Comparison of ENCODE assay signal across 7 cellular contexts in genomic region chr14:89294469-89294868, GRCh38.
DNase-seq lines count a peak whose midpoint lies in the region; ATAC-seq and TF ChIP-seq lines count a peak whose summit lies in the region.
"Not testable (repeated sequence)": the region's sequence is repeated elsewhere in the genome, so short reads cannot be mapped to it uniquely, and the experiment has no call there.

No MANE protein-coding gene starts in this region.

- peaks cover 54% of the 10 kb centered on the region for H3K4me1 Mint-ChIP-seq in central memory CD8-positive, alpha-beta T cell

- not testable (repeated sequence) for H3K4me2 ChIP-seq in DND-41 (ENCODE audit: insufficient read depth, low read length); Loucy (ENCODE audit: low read depth, low read length, poor library complexity, severe bottlenecking)

- not testable (repeated sequence) for H3K9me3 Mint-ChIP-seq in central memory CD8-positive, alpha-beta T cell

- H3K4me3 Mint-ChIP-seq in central memory CD8-positive, alpha-beta T cell = not testable (repeated sequence)

- not testable (repeated sequence) for H3K27me3 Mint-ChIP-seq in central memory CD8-positive, alpha-beta T cell

- H2AFZ ChIP-seq in DND-41 (ENCODE audit: low read depth, low read length); Loucy (ENCODE audit: low read length): not testable (repeated sequence)

- H4K20me1 ChIP-seq in DND-41 (ENCODE audit: insufficient read depth, low read length) = peaks cover 49% of the 10 kb centered on the region
- H4K20me1 ChIP-seq in Loucy (ENCODE audit: insufficient read depth, low read length, poor library complexity, severe bottlenecking) = not testable (repeated sequence)

- TF ChIP-seq CTCF in DND-41 (IDR thresholded peaks at IDR 0.05; ENCODE audit: borderline replicate concordance, extremely low read depth, low read length, poor library complexity, severe bottlenecking) (peak; percentile 28), Loucy (conservative IDR thresholded peaks at IDR 0.05; ENCODE audit: low read length) (0 out of 2 replicates have a peak, but pooled peaks have one; percentile 27), foreskin keratinocyte (conservative IDR thresholded peaks at IDR 0.05) (peak; percentile 5)

- H3K27me3 ChIP-seq in DND-41 (ENCODE audit: insufficient read depth, low read length, poor library complexity); Loucy (ENCODE audit: insufficient read depth, low read length, poor library complexity, severe bottlenecking); foreskin keratinocyte; iPS-18a (ENCODE audit: control insufficient read depth, insufficient read depth, low read length): not testable (repeated sequence)

- DNase-seq in DND-41; central memory CD8-positive, alpha-beta T cell (ENCODE audit: low spot score in 2 of 2); foreskin keratinocyte: not testable (repeated sequence)
- peak; percentile 7 for DNase-seq in SK-N-DZ (ENCODE audit: low spot score)
- DNase-seq in sciatic nerve (ENCODE audit: low spot score) = peak; percentile 1

- not testable (repeated sequence) for H3K4me1 ChIP-seq in DND-41 (ENCODE audit: insufficient read depth, low read length); Loucy (ENCODE audit: insufficient read depth, low read length, poor library complexity, severe bottlenecking); foreskin keratinocyte
- peaks cover 48% of the 10 kb centered on the region for H3K4me1 ChIP-seq in iPS-18a (ENCODE audit: control insufficient read depth, low read depth, low read length)

- H3K9me3 ChIP-seq in DND-41 (ENCODE audit: insufficient read depth, low read length, severe bottlenecking); Loucy (ENCODE audit: insufficient read depth, low read depth, low read length); iPS-18a (ENCODE audit: control insufficient read depth, low read depth, low read length): not testable (repeated sequence)

- H3K9ac ChIP-seq in DND-41 (ENCODE audit: low read depth, low read length); Loucy (ENCODE audit: low read depth, low read length, poor library complexity, severe bottlenecking); iPS-18a (ENCODE audit: low read length): not testable (repeated sequence)

- H3F3A ChIP-seq in Loucy (ENCODE audit: low read depth) = not testable (repeated sequence)

- intact Hi-C loops in sciatic nerve (cut with DNase I) = not testable (repeated sequence)

- H3K79me2 ChIP-seq in DND-41 (ENCODE audit: insufficient read depth, low read length) (peaks cover 83% of the 10 kb centered on the region), Loucy (ENCODE audit: insufficient read depth, low read length) (peaks cover 60% of the 10 kb centered on the region; the same call in 1 of the 2 replicates)

- H3K36me3 ChIP-seq in DND-41 (ENCODE audit: insufficient read depth, low read length) (peaks cover 31% of the 10 kb centered on the region), Loucy (ENCODE audit: insufficient read depth, low read length) (peaks cover 38% of the 10 kb centered on the region; the same call in 1 of the 2 replicates), iPS-18a (ENCODE audit: control insufficient read depth, low read depth, low read length) (peaks cover 12% of the 10 kb centered on the region)

- not testable (repeated sequence) for H3K36me3 Mint-ChIP-seq in central memory CD8-positive, alpha-beta T cell (ENCODE audit: insufficient read depth)

- not testable (repeated sequence) for H3K4me3 ChIP-seq in DND-41 (ENCODE audit: low read depth in 1 of 2, low read length in 2 of 2); Loucy (ENCODE audit: low read length, poor library complexity, severe bottlenecking); iPS-18a (ENCODE audit: low read length)

- ATAC-seq in DND-41 (ENCODE audit: insufficient read depth, low read depth); central memory CD8-positive, alpha-beta T cell (replicated peaks; ENCODE audit: extremely low read depth, poor library complexity, severe bottlenecking); foreskin keratinocyte; sciatic nerve: not testable (repeated sequence)

- H3K27ac ChIP-seq in DND-41 (ENCODE audit: low read length); foreskin keratinocyte: not testable (repeated sequence)
- peak overlapping the region; percentile 71 for H3K27ac ChIP-seq in iPS-18a (ENCODE audit: low read length)

- H3K9me2 ChIP-seq in Loucy (replicated peaks; ENCODE audit: low read depth, low read length) = not testable (repeated sequence)

- peak overlapping the region; percentile 40 for H3K27ac Mint-ChIP-seq in central memory CD8-positive, alpha-beta T cell (ENCODE audit: low read depth)
